In genomic region chr17:5097101-5097834, GRCh38 we compare ENCODE assay signal across 8 cellular contexts. TPM values are rescaled to one million over a fixed set of nuclear protein-coding genes. Genes with fewer than 3 reads are reported as not detected.
DNase-seq lines count a peak whose midpoint lies in the region; ATAC-seq lines count a peak whose summit lies in the region.

No MANE protein-coding gene starts in this region.

- peaks cover 28% of the 10 kb centered on the region for H3K36me3 Mint-ChIP-seq in activated naive CD8-positive, alpha-beta T cell treated with anti-CD3 and anti-CD28 coated beads, Interleukin-2, amount 10 ng/mL, durations not matched to agents 7 days and 5 days

- POLR2A ChIA-PET in activated naive CD8-positive, alpha-beta T cell treated with anti-CD3 and anti-CD28 coated beads, Interleukin-2, amount 10 ng/mL, durations not matched to agents 7 days and 5 days (lab: Charles Lee): no interaction called here

- peaks cover 1% of the 10 kb centered on the region for H3K4me1 Mint-ChIP-seq in activated naive CD8-positive, alpha-beta T cell treated with anti-CD3 and anti-CD28 coated beads, Interleukin-2, amount 10 ng/mL, durations not matched to agents 7 days and 5 days

- H3K27ac Mint-ChIP-seq in activated naive CD8-positive, alpha-beta T cell treated with anti-CD3 and anti-CD28 coated beads, Interleukin-2, amount 10 ng/mL, durations not matched to agents 7 days and 5 days: peak overlapping the region; percentile 34

- DNase-seq in NCI-H345 (lab: John Stamatoyannopoulos, UW) (peak; percentile 41), NCI-H345 treated with DMSO at 0.1 percent for 48 hours (lab: John Stamatoyannopoulos, UW; ENCODE audit: unreplicated experiment) (no peak), left lobe of liver (ENCODE audit: low spot score) (peak; percentile 51), NCI-H1105 treated with DMSO at 0.1 percent for 48 hours (lab: John Stamatoyannopoulos, UW) (no peak), NOMO-1 treated with dmso at 0.1 percent for 144 hours (lab: John Stamatoyannopoulos, UW; ENCODE audit: unreplicated experiment) (no peak)
- peak; percentile 45 for DNase-seq in activated naive CD8-positive, alpha-beta T cell treated with anti-CD3 and anti-CD28 coated beads, Interleukin-2, amount 10 ng/mL, durations not matched to agents 7 days and 5 days
- peak; percentile 15 for DNase-seq in stimulated activated CD8-positive, alpha-beta memory T cell treated with anti-CD3 and anti-CD28 coated beads, Interleukin-12 subunit alpha, Interleukin-12 subunit beta, amount 100 ng/mL, for 24 hours (ENCODE audit: extremely low read depth)

- peak overlapping the region; percentile 39 for H3K4me3 Mint-ChIP-seq in activated naive CD8-positive, alpha-beta T cell treated with anti-CD3 and anti-CD28 coated beads, Interleukin-2, amount 10 ng/mL, durations not matched to agents 7 days and 5 days

- peaks cover 16% of the 10 kb centered on the region for H3K27me3 Mint-ChIP-seq in activated naive CD8-positive, alpha-beta T cell treated with anti-CD3 and anti-CD28 coated beads, Interleukin-2, amount 10 ng/mL, durations not matched to agents 7 days and 5 days

- peaks cover 39% of the 10 kb centered on the region for H3K9me3 Mint-ChIP-seq in activated naive CD8-positive, alpha-beta T cell treated with anti-CD3 and anti-CD28 coated beads, Interleukin-2, amount 10 ng/mL, durations not matched to agents 7 days and 5 days

- ATAC-seq in activated naive CD8-positive, alpha-beta T cell treated with anti-CD3 and anti-CD28 coated beads, Interleukin-2, amount 10 ng/mL, durations not matched to agents 7 days and 5 days (ENCODE audit: low read depth): no peak
- ATAC-seq in left lobe of liver (peak; percentile 70), HG02885 (IDR thresholded peaks at IDR 0.05; ENCODE audit: poor library complexity, unreplicated experiment) (no peak)

RNA-seq across cellular contexts. Expression of gene ZNF232, which starts 14.4 kb away (rescaled TPM):
- total RNA-seq in activated naive CD8-positive, alpha-beta T cell treated with anti-CD3 and anti-CD28 coated beads, Interleukin-2, amount 10 ng/mL, durations not matched to agents 7 days and 5 days: 10 to 100 TPM in 1 of 2 experiments, 1 to 10 TPM in 1; 9.4 to 12.9 TPM
- 5.3 TPM for total RNA-seq in left lobe of liver

RNA-seq across cellular contexts. Expression of gene USP6, which starts 18.6 kb away (rescaled TPM):
- total RNA-seq in activated naive CD8-positive, alpha-beta T cell treated with anti-CD3 and anti-CD28 coated beads, Interleukin-2, amount 10 ng/mL, durations not matched to agents 7 days and 5 days: under 1 TPM; 0.06 to 0.11 TPM
- total RNA-seq in left lobe of liver: 0.08 TPM

RNA-seq across cellular contexts. Expression of gene ZFP3, which starts 19.0 kb away (rescaled TPM):
- 1 to 10 TPM; 7.3 to 8.3 TPM for total RNA-seq in activated naive CD8-positive, alpha-beta T cell treated with anti-CD3 and anti-CD28 coated beads, Interleukin-2, amount 10 ng/mL, durations not matched to agents 7 days and 5 days
- 0.83 TPM for total RNA-seq in left lobe of liver

Comparison
In these comparisons a context has a peak if more than half of its experiments do, and no peak if none do; other contexts are left out.
1. DNase-seq: peak in NCI-H345 (single experiment), activated naive CD8-positive, alpha-beta T cell treated with anti-CD3 and anti-CD28 coated beads, Interleukin-2, amount 10 ng/mL, durations not matched to agents 7 days and 5 days (single experiment), left lobe of liver (single experiment) and stimulated activated CD8-positive, alpha-beta memory T cell treated with anti-CD3 and anti-CD28 coated beads, Interleukin-12 subunit alpha, Interleukin-12 subunit beta, amount 100 ng/mL, for 24 hours (single experiment); none in NCI-H345 treated with DMSO at 0.1 percent for 48 hours (single experiment), NCI-H1105 treated with DMSO at 0.1 percent for 48 hours (single experiment) and NOMO-1 treated with dmso at 0.1 percent for 144 hours (single experiment).